In genomic region chr1:6026095-6026809, GRCh38 we compare ENCODE assay signal across 1 cellular context.
TF ChIP-seq lines count a peak whose summit lies in the region.

No MANE protein-coding gene starts in this region.

TF ChIP-seq in HepG2, 621 proteins besides CTCF, POLR2A, EP300 and RAD21 (continued from another document and continues in another):
- TF ChIP-seq ZNF580 (CRISPR knock-in tag; IDR thresholded peaks at IDR 0.05; ENCODE audit: borderline replicate concordance, low read depth) (peak; percentile 62; the same call in 1 of the 2 replicates), HBP1 (CRISPR knock-in tag; IDR thresholded peaks at IDR 0.05; ENCODE audit: low read depth) (no peak), CREBL2 (CRISPR knock-in tag; IDR thresholded peaks at IDR 0.05; ENCODE audit: borderline replicate concordance) (no peak), CBX5 (CRISPR knock-in tag; IDR thresholded peaks at IDR 0.05; ENCODE audit: borderline replicate concordance) (no peak), MTERF4 (CRISPR knock-in tag; IDR thresholded peaks at IDR 0.05) (peak; percentile 89), ZUFSP (CRISPR knock-in tag; IDR thresholded peaks at IDR 0.05; ENCODE audit: borderline replicate concordance) (no peak), ZBTB34 (CRISPR knock-in tag; IDR thresholded peaks at IDR 0.05) (peak; percentile 86; the same call in 1 of the 2 replicates), NFRKB (IDR thresholded peaks at IDR 0.05) (no peak), KIAA2018 (CRISPR knock-in tag; IDR thresholded peaks at IDR 0.05; ENCODE audit: borderline replicate concordance) (no peak), ZSCAN9 (CRISPR knock-in tag; IDR thresholded peaks at IDR 0.05; ENCODE audit: borderline replicate concordance) (0 out of 2 replicates have a peak, but pooled peaks have one; percentile 61), LRRFIP1 (CRISPR knock-in tag; conservative IDR thresholded peaks at IDR 0.05) (no peak), POGZ (CRISPR knock-in tag; IDR thresholded peaks at IDR 0.05) (no peak; the same call in 1 of the 2 replicates), ELK4 (CRISPR knock-in tag; IDR thresholded peaks at IDR 0.05; ENCODE audit: borderline replicate concordance) (no peak), TEAD2 (CRISPR knock-in tag; IDR thresholded peaks at IDR 0.05) (no peak), AHR (CRISPR knock-in tag; IDR thresholded peaks at IDR 0.05) (no peak), DDIT3 (CRISPR knock-in tag; IDR thresholded peaks at IDR 0.05) (no peak), ZNF24 (IDR thresholded peaks at IDR 0.05) (no peak), ZNF614 (CRISPR knock-in tag; IDR thresholded peaks at IDR 0.05; ENCODE audit: borderline replicate concordance) (no peak), ZNF33B (CRISPR knock-in tag; IDR thresholded peaks at IDR 0.05) (no peak), RFX3 (CRISPR knock-in tag; IDR thresholded peaks at IDR 0.05) (no peak), STAT5B (CRISPR knock-in tag; IDR thresholded peaks at IDR 0.05) (no peak), DNMT1 (CRISPR knock-in tag; IDR thresholded peaks at IDR 0.05) (no peak), NCOA2 (CRISPR knock-in tag; IDR thresholded peaks at IDR 0.05) (peak; percentile 22; the same call in 1 of the 2 replicates), ZKSCAN1 (IDR thresholded peaks at IDR 0.05; ENCODE audit: low read length) (no peak), SUZ12 (IDR thresholded peaks at IDR 0.05; ENCODE audit: low read depth, low read length) (no peak), MTA1 (CRISPR knock-in tag; IDR thresholded peaks at IDR 0.05; ENCODE audit: borderline replicate concordance) (peak; percentile 64; the same call in 1 of the 2 replicates), ZNF235 (CRISPR knock-in tag; IDR thresholded peaks at IDR 0.05; ENCODE audit: borderline replicate concordance) (no peak), GATAD2A (CRISPR knock-in tag; IDR thresholded peaks at IDR 0.05) (peak; percentile 59), ZNF253 (CRISPR knock-in tag; IDR thresholded peaks at IDR 0.05; ENCODE audit: borderline replicate concordance) (no peak), MAX (IDR thresholded peaks at IDR 0.05) (peak; percentile 93), SRSF9 (IDR thresholded peaks at IDR 0.05; ENCODE audit: borderline replicate concordance, insufficient read depth, low read depth, low read length, poor library complexity, severe bottlenecking) (no peak), ZNF296 (CRISPR knock-in tag; conservative IDR thresholded peaks at IDR 0.05) (no peak), DBP (CRISPR knock-in tag; IDR thresholded peaks at IDR 0.05; ENCODE audit: not compliant biosample characterization) (peak; percentile 78), BRF2 (CRISPR knock-in tag; IDR thresholded peaks at IDR 0.05) (no peak)
